Comparison of ENCODE assay signal across 1 cellular context in genomic region chr3:172323894-172324590, GRCh38.
TF ChIP-seq lines count a peak whose summit lies in the region.

No MANE protein-coding gene starts in this region.

TF ChIP-seq in HepG2, 621 proteins besides CTCF, POLR2A, EP300 and RAD21 (continued from another document):
- TF ChIP-seq MNT (IDR thresholded peaks at IDR 0.05): no peak
- TF ChIP-seq LBX2 (CRISPR knock-in tag; IDR thresholded peaks at IDR 0.05; ENCODE audit: borderline replicate concordance): no peak
- TF ChIP-seq ZNF75D (CRISPR knock-in tag; IDR thresholded peaks at IDR 0.05; ENCODE audit: borderline replicate concordance): no peak
- peak; percentile 36 for TF ChIP-seq RBM22 (optimal IDR thresholded peaks at IDR 0.05; ENCODE audit: low read length)
- TF ChIP-seq CEBPB (IDR thresholded peaks at IDR 0.05; ENCODE audit: borderline replicate concordance, low read depth, low read length): peak; percentile 93
- no peak for TF ChIP-seq HMGA1 (CRISPR knock-in tag; conservative IDR thresholded peaks at IDR 0.05)
- TF ChIP-seq SCMH1 (CRISPR knock-in tag; IDR thresholded peaks at IDR 0.05; ENCODE audit: borderline replicate concordance): no peak
- 0 out of 2 replicates have a peak, but pooled peaks have one; percentile 36 for TF ChIP-seq PAF1 (CRISPR knock-in tag; IDR thresholded peaks at IDR 0.05)
- no peak for TF ChIP-seq REST (IDR thresholded peaks at IDR 0.05; ENCODE audit: borderline replicate concordance in 1 of 2, low read depth in 1 of 2, low read length in 2 of 2)
- TF ChIP-seq ZNF10 (CRISPR knock-in tag; IDR thresholded peaks at IDR 0.05; ENCODE audit: borderline replicate concordance, low read depth): no peak
- peak in 1 of 2 experiments; percentile 96; a peak in 2 of 4 replicates for TF ChIP-seq ATF4 (CRISPR knock-in tag; IDR thresholded peaks at IDR 0.05)
- peak; percentile 88 for TF ChIP-seq CEBPG (CRISPR knock-in tag; IDR thresholded peaks at IDR 0.05)
- no peak for TF ChIP-seq ZFP62 (CRISPR knock-in tag; IDR thresholded peaks at IDR 0.05)
- peak; percentile 31; the same call in 1 of the 2 replicates for TF ChIP-seq POLR2AphosphoS5 (IDR thresholded peaks at IDR 0.05; ENCODE audit: low read depth, low read length)
